23 cellular contexts compared by ENCODE assay signal in the genomic region with DNA sequence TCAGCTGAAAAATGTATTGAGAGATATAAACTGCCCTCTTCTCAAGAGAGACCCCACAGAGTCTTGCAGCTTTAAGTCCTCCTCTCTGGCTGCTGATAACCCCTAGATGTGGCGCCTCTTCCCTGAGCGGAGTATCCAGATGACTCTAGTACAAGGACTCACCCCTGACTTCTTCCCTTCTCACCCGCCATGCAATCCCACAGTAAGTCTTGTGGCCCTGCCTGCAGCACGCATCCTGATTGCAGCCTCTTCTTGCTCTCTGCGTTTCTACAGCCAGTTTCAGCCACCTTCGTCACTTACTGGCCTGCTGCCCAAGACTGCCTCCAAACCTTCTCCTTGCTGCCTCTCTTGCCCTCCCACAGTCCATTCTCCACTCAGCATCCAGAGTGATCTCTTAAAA. TPM values are rescaled to one million over a fixed set of nuclear protein-coding genes. Genes with fewer than 3 reads are reported as not detected.
DNase-seq lines count a peak whose midpoint lies in the region; ATAC-seq, FAIRE-seq and TF ChIP-seq lines count a peak whose summit lies in the region.
"Had no signal": no experiment of that assay in that cellular context is flagged by ENCODE, and none has a peak within 500 bp of the region (broad histone marks: within the 10 kb centered on the region; RNA-seq: fewer than 3 reads in every experiment).

No MANE protein-coding gene starts in this region.

- 0 out of 5 replicates have a peak, but pooled peaks cover 0 to under 1% of the 10 kb centered on the region in 2 experiments for H3K27me3 ChIP-seq in K562 (ENCODE audit: control insufficient read depth in 2 of 2, insufficient read depth in 2 of 2, low read length in 2 of 2)

- CTCF ChIA-PET in K562 (lab: Yijun Ruan, JAX; ENCODE audit: low intra/inter-chr PET ratio): no interaction called here

- POLR2A ChIA-PET in K562 (lab: Yijun Ruan, JAX): no interaction called here

- H3K4me3 ChIP-seq in K562: no peak overlapping the region
- H3K4me3 ChIP-seq: SK-N-MC had no signal

- H3K9me3 ChIP-seq in K562 (replicated peaks; ENCODE audit: control insufficient read depth, insufficient read depth, low read depth, low read length): no peaks in the 10 kb centered on the region

- peaks cover 7% of the 10 kb centered on the region for H3K36me3 Mint-ChIP-seq in activated T-cell treated with anti-CD3 and anti-CD28 coated beads, Interleukin-2, amount 50 U/mL, for 4 hours (ENCODE audit: insufficient read depth)
- peaks cover under 1% of the 10 kb centered on the region for H3K36me3 Mint-ChIP-seq in mesothelial cell of epicardium

- no peak for TF ChIP-seq RAD21 in K562 (CRISPR knock-in tag; conservative IDR thresholded peaks at IDR 0.05 in 1 of 2, IDR thresholded peaks at IDR 0.05 in 1 of 2)

- FAIRE-seq in K562 (lab: Jason Lieb, UNC): no peak
- FAIRE-seq: A204.1, HepG2 had no signal

- no peak overlapping the region for H3K4me2 ChIP-seq in K562 (ENCODE audit: insufficient read depth, low read length)

- no peak overlapping the region; a peak in 1 of 4 replicates for H3K9ac ChIP-seq in K562 (ENCODE audit: insufficient read depth in 1 of 2, low read depth in 2 of 2, low read length in 2 of 2)

- TF ChIP-seq CTCF in K562 (IDR thresholded peaks at IDR 0.05 in 2 of 3, conservative IDR thresholded peaks at IDR 0.05 in 1 of 3; ENCODE audit: insufficient read depth in 2 of 3, low read depth in 1 of 3, low read length in 3 of 3) (no peak), mesothelial cell of epicardium (IDR thresholded peaks at IDR 0.05; ENCODE audit: unreplicated experiment) (no peak), GM10266 (IDR thresholded peaks at IDR 0.05; ENCODE audit: control insufficient read depth, insufficient read depth, low read depth, missing control alignments) (no peak)

- in situ Hi-C loops in K562 (cut with MboI): no loop called here

- peaks cover 14% of the 10 kb centered on the region for H3K36me3 ChIP-seq in K562 (ENCODE audit: control insufficient read depth, insufficient read depth, low read length)

- no peak overlapping the region for H2AFZ ChIP-seq in K562 (ENCODE audit: low read depth, low read length)

- H4K20me1 ChIP-seq in K562 (replicated peaks; ENCODE audit: control insufficient read depth, insufficient read depth, low read length): no peaks in the 10 kb centered on the region

- ATAC-seq in activated T-cell treated with anti-CD3 and anti-CD28 coated beads, Interleukin-2, amount 50 U/mL, for 4 hours: no peak
- ATAC-seq in K562: no peak
- no peak for ATAC-seq in GM18511 (IDR thresholded peaks at IDR 0.05; ENCODE audit: unreplicated experiment)
- ATAC-seq in GM19328 (IDR thresholded peaks at IDR 0.05; ENCODE audit: unreplicated experiment): no peak
- ATAC-seq: HepG2 had no signal

- H3K27me3 Mint-ChIP-seq in activated T-cell treated with anti-CD3 and anti-CD28 coated beads, Interleukin-2, amount 50 U/mL, for 4 hours (ENCODE audit: low read depth): no peaks in the 10 kb centered on the region
- H3K27me3 Mint-ChIP-seq in mesothelial cell of epicardium (ENCODE audit: low read depth): no peaks in the 10 kb centered on the region

- peak overlapping the region; percentile 52 for H3K27ac Mint-ChIP-seq in mesothelial cell of epicardium
- H3K27ac Mint-ChIP-seq: CD14-positive monocyte had no signal

- no TSS peak for BruUV-seq in K562 (replicated peaks; lab: Mats Ljungman, UMichigan)

- H3K4me3 Mint-ChIP-seq in activated T-cell treated with anti-CD3 and anti-CD28 coated beads, Interleukin-2, amount 50 U/mL, for 4 hours: peak overlapping the region; percentile 1
- no peak overlapping the region for H3K4me3 Mint-ChIP-seq in mesothelial cell of epicardium
- H3K4me3 Mint-ChIP-seq: CD14-positive monocyte had no signal

- TF ChIP-seq POLR2A in K562 (conservative IDR thresholded peaks at IDR 0.05): no peak

- H3K27ac ChIP-seq in K562 (ENCODE audit: extremely low read depth, low read depth, low read length): no peak overlapping the region
- H3K27ac ChIP-seq: RWPE1, SK-N-MC had no signal

- TF ChIP-seq EP300 in K562 (IDR thresholded peaks at IDR 0.05; ENCODE audit: low read length): no peak

- intact Hi-C loops in K562 (cut with micrococcal nuclease): no loop called here

- H3K9me1 ChIP-seq in K562 (ENCODE audit: control insufficient read depth, insufficient read depth, low read length): no peaks in the 10 kb centered on the region

- no peak for DNase-seq in activated T-cell treated with anti-CD3 and anti-CD28 coated beads, Interleukin-2, amount 50 U/mL, for 4 hours
- DNase-seq in activated T-cell treated with anti-CD3 and anti-CD28 coated beads, Interleukin-2, amount 50 U/mL, for 48 hours: no peak
- DNase-seq in K562 (ENCODE audit: extremely low read depth in 1 of 4, low spot score in 3 of 4) (no peak), mesothelial cell of epicardium (ENCODE audit: low spot score in 2 of 2, unreplicated experiment in 2 of 2) (no peak), GM10266 (ENCODE audit: extremely low spot score) (no peak)
- DNase-seq: EL, GF-D8, H7, KG1, NCI-H1092, NCI-H1436, NCI-H1930, NCI-H2227 treated with DMSO at 0.1 percent for 48 hours, NCI-H510A treated with DMSO at 0.1 percent for 48 hours, NCI-H748 treated with DMSO at 0.1 percent for 48 hours, SHP77 treated with DMSO at 0.1 percent for 48 hours had no signal

- peaks cover 8% of the 10 kb centered on the region; the same call in 1 of the 3 replicates for H3K79me2 ChIP-seq in K562 (ENCODE audit: control insufficient read depth, insufficient read depth, low read length)

- H3K9me3 Mint-ChIP-seq in activated T-cell treated with anti-CD3 and anti-CD28 coated beads, Interleukin-2, amount 50 U/mL, for 4 hours: no peaks in the 10 kb centered on the region
- no peaks in the 10 kb centered on the region for H3K9me3 Mint-ChIP-seq in mesothelial cell of epicardium
- H3K9me3 Mint-ChIP-seq: CD14-positive monocyte had no signal

- 85% methylated on average over 6 of the region's 6 CpGs for WGBS in K562 (ENCODE audit: insufficient coverage, low coverage, missing lambda C conversion rate)

- peaks cover 14% of the 10 kb centered on the region for H3K4me1 Mint-ChIP-seq in activated T-cell treated with anti-CD3 and anti-CD28 coated beads, Interleukin-2, amount 50 U/mL, for 4 hours (ENCODE audit: low read depth)
- peaks cover 15% of the 10 kb centered on the region for H3K4me1 Mint-ChIP-seq in mesothelial cell of epicardium

- H3K4me1 ChIP-seq in K562 (replicated peaks in 1 of 2; ENCODE audit: control insufficient read depth in 2 of 2, insufficient read depth in 2 of 2, low read length in 2 of 2): peaks cover 5 to 15% of the 10 kb centered on the region in 2 experiments; a peak in 4 of 5 replicates

TF ChIP-seq in K562, 482 proteins besides CTCF, POLR2A, EP300 and RAD21:
- TF ChIP-seq HDAC8 (tag; IDR thresholded peaks at IDR 0.05) (no peak), ILK (tag; IDR thresholded peaks at IDR 0.05; ENCODE audit: borderline replicate concordance, low read depth) (no peak)
- TF ChIP-seq, protein P1, sequence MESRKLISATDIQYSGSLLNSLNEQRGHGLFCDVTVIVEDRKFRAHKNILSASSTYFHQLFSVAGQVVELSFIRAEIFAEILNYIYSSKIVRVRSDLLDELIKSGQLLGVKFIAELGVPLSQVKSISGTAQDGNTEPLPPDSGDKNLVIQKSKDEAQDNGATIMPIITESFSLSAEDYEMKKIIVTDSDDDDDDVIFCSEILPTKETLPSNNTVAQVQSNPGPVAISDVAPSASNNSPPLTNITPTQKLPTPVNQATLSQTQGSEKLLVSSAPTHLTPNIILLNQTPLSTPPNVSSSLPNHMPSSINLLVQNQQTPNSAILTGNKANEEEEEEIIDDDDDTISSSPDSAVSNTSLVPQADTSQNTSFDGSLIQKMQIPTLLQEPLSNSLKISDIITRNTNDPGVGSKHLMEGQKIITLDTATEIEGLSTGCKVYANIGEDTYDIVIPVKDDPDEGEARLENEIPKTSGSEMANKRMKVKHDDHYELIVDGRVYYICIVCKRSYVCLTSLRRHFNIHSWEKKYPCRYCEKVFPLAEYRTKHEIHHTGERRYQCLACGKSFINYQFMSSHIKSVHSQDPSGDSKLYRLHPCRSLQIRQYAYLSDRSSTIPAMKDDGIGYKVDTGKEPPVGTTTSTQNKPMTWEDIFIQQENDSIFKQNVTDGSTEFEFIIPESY (CRISPR knock-in tag; IDR thresholded peaks at IDR 0.05): peak; percentile 81

RNA-seq across cellular contexts. Expression of a gene that starts 2.3 kb away (rescaled TPM):
- 10 to 100 TPM; 27.2 to 29.7 (median 28.5) TPM for total RNA-seq in activated T-cell treated with anti-CD3 and anti-CD28 coated beads, Interleukin-2, amount 50 U/mL, for 4 hours
- 10.1 and 10.8 TPM in 2 replicates for total RNA-seq in K562 (2011; cell fraction: chromatin; rRNA removed; ENCODE audit: low replicate concordance)
- 7.1 and 8.8 TPM in 2 replicates for total RNA-seq in K562 (2011; cell fraction: nucleolus; rRNA removed)
- total RNA-seq in K562 (2011; cell fraction: nucleoplasm; rRNA removed): 7.9 and 13.3 TPM in 2 replicates
- total RNA-seq in K562 (2014; rRNA removed) (34.7 and 41.1 TPM in 2 replicates), K562 (2014; rRNA removed; fragmentation: Illumina TruSeq; extraction: Trizol) (39.9 and 41.0 TPM in 2 replicates), K562 (2015; rRNA removed; fragmentation: Illumina TruSeq; extraction: Trizol) (36.4 and 39.0 TPM in 2 replicates), K562 (2021) (28.1 and 30.2 TPM in 2 replicates), mesothelial cell of epicardium (6.8 to 7.2 TPM (median 6.9 TPM) in 3 replicates)
- polyA plus RNA-seq in K562 (2011; rRNA removed) (15.9 and 22.6 TPM in 2 replicates), K562 (2014; fragmentation: Illumina TruSeq; extraction: Trizol) (48.2 and 51.2 TPM in 2 replicates), K562 (2014; fragmentation: Nextera tagmentation; extraction: Ambion mirVana) (100 to 1,000 TPM; 103 to 114 TPM), K562 (2014; rRNA removed) (35.7 and 46.6 TPM in 2 replicates)
- polyA plus RNA-seq in K562 (2011; cell fraction: cytosol; rRNA removed): 8.4 and 11.0 TPM in 2 replicates
- 12.8 and 16.4 TPM in 2 replicates for polyA plus RNA-seq in K562 (2011; cell fraction: nucleus; rRNA removed)
- polyA plus RNA-seq in K562 (2012): 16.5 and 38.9 TPM in 2 replicates
- 17.4 and 17.6 TPM in 2 replicates for polyA minus RNA-seq in K562 (2011; rRNA and poly(A)+ RNA removed)
- 6.8 and 8.6 TPM in 2 replicates for polyA minus RNA-seq in K562 (2011; cell fraction: cytosol; rRNA and poly(A)+ RNA removed)
- 9.7 and 17.2 TPM in 2 replicates for polyA minus RNA-seq in K562 (2011; cell fraction: nucleus; rRNA and poly(A)+ RNA removed)
